Comparison of ENCODE assay signal across 13 cellular contexts in the genomic region with DNA sequence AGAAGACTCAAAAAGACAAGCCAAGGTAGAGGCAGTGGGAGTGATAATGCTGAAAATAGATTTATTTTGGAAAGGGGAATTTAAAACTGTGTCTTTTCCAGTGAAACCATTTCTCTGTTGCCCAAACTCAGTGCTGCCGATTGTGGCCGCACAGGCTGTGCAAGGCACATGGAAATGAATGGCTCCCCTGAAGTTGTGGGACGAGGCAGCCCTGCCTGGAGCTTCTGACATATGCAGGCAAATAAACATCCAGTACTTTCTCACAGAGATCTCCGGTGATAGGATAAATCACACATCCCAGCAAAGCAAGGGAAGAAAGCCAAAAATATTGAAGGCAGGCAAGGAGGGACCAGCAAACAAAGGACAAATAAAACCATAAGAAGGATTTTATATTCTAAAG.
DNase-seq lines count a peak whose midpoint lies in the region; TF ChIP-seq lines count a peak whose summit lies in the region.
"Had no signal": no experiment of that assay in that cellular context is flagged by ENCODE, and none has a peak within 500 bp of the region (broad histone marks: within the 10 kb centered on the region; RNA-seq: fewer than 3 reads in every experiment).

No MANE protein-coding gene starts in this region.

- H2BK5ac ChIP-seq in H9 (ENCODE audit: insufficient read length, low read length) = no peak overlapping the region

- no peak overlapping the region for H4K91ac ChIP-seq in H9 (ENCODE audit: insufficient read length, low read depth, low read length)

- H3K9ac ChIP-seq in H9 (ENCODE audit: extremely low read depth, insufficient read length, low read length) = no peak overlapping the region
- H3K9ac ChIP-seq: GM23248 had no signal

- no peaks in the 10 kb centered on the region for H3K9me3 Mint-ChIP-seq in H9
- no peaks in the 10 kb centered on the region for H3K9me3 Mint-ChIP-seq in activated T-cell treated with anti-CD3 and anti-CD28 coated beads, Interleukin-2, amount 50 U/mL, for 24 hours
- H3K9me3 Mint-ChIP-seq: CD4-positive, alpha-beta T cell had no signal

- H2AFZ ChIP-seq in H9 (ENCODE audit: low read length) = no peak overlapping the region
- H2AFZ ChIP-seq: GM23248 had no signal

- H3K9me3 ChIP-seq in H9 (ENCODE audit: control insufficient read depth, low read depth, low read length) (no peaks in the 10 kb centered on the region), SJCRH30 (replicated peaks) (no peaks in the 10 kb centered on the region)

- DNase-seq in G401 (ENCODE audit: low spot score) (peak; percentile 67), cerebellar cortex (ENCODE audit: low spot score) (peak; percentile 51), superior temporal gyrus (ENCODE audit: extremely low spot score) (peak; percentile 13), H9 (no peak), SJCRH30 (no peak)
- DNase-seq in activated T-cell treated with anti-CD3 and anti-CD28 coated beads, Interleukin-2, amount 50 U/mL, for 24 hours = no peak
- DNase-seq: CD4-positive, alpha-beta T cell; CD8-positive, alpha-beta memory T cell; DMS 273 treated with DMSO at 0.1 percent for 48 hours; GF-D8; GM23248; H7 had no signal

- no peaks in the 10 kb centered on the region for H4K20me1 ChIP-seq in H9 (ENCODE audit: control insufficient read depth, insufficient read depth, insufficient read length)

- H3K27me3 ChIP-seq in H9 (ENCODE audit: insufficient read depth, low read length) = no peaks in the 10 kb centered on the region
- no peaks in the 10 kb centered on the region for H3K27me3 ChIP-seq in SJCRH30

- no peaks in the 10 kb centered on the region for H3K79me1 ChIP-seq in H9 (ENCODE audit: insufficient read depth, low read depth, low read length, poor library complexity, severe bottlenecking)

- H3K23me2 ChIP-seq in H9 (ENCODE audit: insufficient read length, low read depth, low read length, poor library complexity, severe bottlenecking) = no peaks in the 10 kb centered on the region

- H3K14ac ChIP-seq in H9 (ENCODE audit: insufficient read depth, low read length) = no peak overlapping the region

- in situ Hi-C loops in G401 (cut with HindIII; ENCODE audit: low sequenced_read_pairs) = no loop called here

- H3K4me1 Mint-ChIP-seq in H9 = no peaks in the 10 kb centered on the region
- no peaks in the 10 kb centered on the region for H3K4me1 Mint-ChIP-seq in activated T-cell treated with anti-CD3 and anti-CD28 coated beads, Interleukin-2, amount 50 U/mL, for 24 hours (ENCODE audit: low read depth)
- H3K4me1 Mint-ChIP-seq: CD14-positive monocyte; CD8-positive, alpha-beta memory T cell had no signal

- H3K23ac ChIP-seq in H9 (ENCODE audit: insufficient read length, low read depth, low read length) = no peak overlapping the region

- H2BK20ac ChIP-seq in H9 (ENCODE audit: low read depth, low read length, poor library complexity, severe bottlenecking) = no peak overlapping the region

- TF ChIP-seq CTCF in H9 (conservative IDR thresholded peaks at IDR 0.05) = no peak

- H3K36me3 Mint-ChIP-seq in H9 (ENCODE audit: insufficient read depth in 1 of 3, low read depth in 3 of 3) = no peaks in the 10 kb centered on the region
- no peaks in the 10 kb centered on the region for H3K36me3 Mint-ChIP-seq in activated T-cell treated with anti-CD3 and anti-CD28 coated beads, Interleukin-2, amount 50 U/mL, for 24 hours (ENCODE audit: low read depth)
- H3K36me3 Mint-ChIP-seq: CD14-positive monocyte; CD8-positive, alpha-beta memory T cell had no signal

- H3K27ac Mint-ChIP-seq in H9 = no peak overlapping the region
- H3K27ac Mint-ChIP-seq in activated T-cell treated with anti-CD3 and anti-CD28 coated beads, Interleukin-2, amount 50 U/mL, for 24 hours = no peak overlapping the region
- H3K27ac Mint-ChIP-seq: CD4-positive, alpha-beta T cell; CD8-positive, alpha-beta memory T cell had no signal

- WGBS in H9 (ENCODE audit: extremely low coverage, insufficient read length, low lambda C conversion rate) = no CpG with 5 or more reads among the region's 4 CpGs

- no peak overlapping the region for H2BK15ac ChIP-seq in H9 (ENCODE audit: low read depth, low read length)

- no peak overlapping the region for H3K18ac ChIP-seq in H9 (ENCODE audit: insufficient read length, low read depth, low read length)

- no peak overlapping the region for H2AK5ac ChIP-seq in H9 (ENCODE audit: insufficient read length, low read length)

- H2BK12ac ChIP-seq in H9 (ENCODE audit: insufficient read length, low read depth, low read length) = no peak overlapping the region

- no peak overlapping the region for H2BK120ac ChIP-seq in H9 (ENCODE audit: low read depth, low read length, poor library complexity, severe bottlenecking)

- H3K4ac ChIP-seq in H9 (ENCODE audit: low read depth, low read length) = no peak overlapping the region

- H3K4me1 ChIP-seq in H9 (ENCODE audit: insufficient read depth, low read length) = no peaks in the 10 kb centered on the region
- H3K4me1 ChIP-seq in SJCRH30 = no peaks in the 10 kb centered on the region

- no peak overlapping the region for H3K4me2 ChIP-seq in H9 (ENCODE audit: insufficient read depth, insufficient read length, low read length)

- no peak overlapping the region for H4K5ac ChIP-seq in H9 (ENCODE audit: insufficient read length, low read depth, low read length)

- no peaks in the 10 kb centered on the region for H3K36me3 ChIP-seq in SJCRH30

- H3K27me3 Mint-ChIP-seq in H9 (ENCODE audit: low read depth) = no peaks in the 10 kb centered on the region
- no peaks in the 10 kb centered on the region for H3K27me3 Mint-ChIP-seq in activated T-cell treated with anti-CD3 and anti-CD28 coated beads, Interleukin-2, amount 50 U/mL, for 24 hours
- H3K27me3 Mint-ChIP-seq: CD4-positive, alpha-beta T cell; CD8-positive, alpha-beta memory T cell had no signal

- H3K4me3 Mint-ChIP-seq in H9 = no peak overlapping the region
- no peak overlapping the region for H3K4me3 Mint-ChIP-seq in activated T-cell treated with anti-CD3 and anti-CD28 coated beads, Interleukin-2, amount 50 U/mL, for 24 hours
- H3K4me3 Mint-ChIP-seq: CD14-positive monocyte; CD4-positive, alpha-beta T cell; CD8-positive, alpha-beta memory T cell had no signal

- H3T11ph ChIP-seq in H9 (ENCODE audit: low read length) = no peak overlapping the region

- no peak overlapping the region for H3K56ac ChIP-seq in H9 (ENCODE audit: insufficient read length, low read depth, low read length)

- H3K4me3 ChIP-seq in SJCRH30 = no peak overlapping the region
- H3K4me3 ChIP-seq: GM23248 had no signal

- H3K79me2 ChIP-seq in H9 (ENCODE audit: insufficient read depth, low read length) = no peaks in the 10 kb centered on the region

- no peak overlapping the region for H4K8ac ChIP-seq in H9 (replicated peaks; ENCODE audit: insufficient read length, low read depth, low read length)

- H3K27ac ChIP-seq in H9 (ENCODE audit: insufficient read length, low read depth, low read length) (no peak overlapping the region), SJCRH30 (no peak overlapping the region)
- H3K27ac ChIP-seq: GM23248 had no signal

Comparison
In these comparisons a context has a peak if more than half of its experiments do, and no peak if none do; other contexts are left out.
1. DNase-seq: peak in G401 (single experiment), cerebellar cortex (single experiment) and superior temporal gyrus (single experiment); none in H9 (single experiment), SJCRH30 (0 of 2) and activated T-cell treated with anti-CD3 and anti-CD28 coated beads, Interleukin-2, amount 50 U/mL, for 24 hours (single experiment).